8 cellular contexts compared by ENCODE assay signal in genomic region chr16:53912155-53912554, GRCh38.
DNase-seq lines count a peak whose midpoint lies in the region; ATAC-seq lines count a peak whose summit lies in the region.

No MANE protein-coding gene starts in this region.

- H3K27me3 Mint-ChIP-seq in activated CD4-positive, alpha-beta memory T cell treated with anti-CD3 and anti-CD28 coated beads, Interleukin-2, amount 10 ng/mL, durations not matched to agents 7 days and 5 days = no peaks in the 10 kb centered on the region
- no peaks in the 10 kb centered on the region for H3K27me3 Mint-ChIP-seq in naive thymus-derived CD8-positive, alpha-beta T cell

- peak overlapping the region; percentile 2 for H3K4me3 Mint-ChIP-seq in activated CD4-positive, alpha-beta memory T cell treated with anti-CD3 and anti-CD28 coated beads, Interleukin-2, amount 10 ng/mL, durations not matched to agents 7 days and 5 days
- peak overlapping the region in 2 of 10 donors; percentile 23 to 32 for H3K4me3 Mint-ChIP-seq in naive thymus-derived CD8-positive, alpha-beta T cell

- intact Hi-C loops in posterior vena cava (cut with DNase I) = no loop called here

- H3K4me1 Mint-ChIP-seq in activated CD4-positive, alpha-beta memory T cell treated with anti-CD3 and anti-CD28 coated beads, Interleukin-2, amount 10 ng/mL, durations not matched to agents 7 days and 5 days = peaks cover 4% of the 10 kb centered on the region
- H3K4me1 Mint-ChIP-seq in naive thymus-derived CD8-positive, alpha-beta T cell = peaks cover 0 to 13% (median 4%) of the 10 kb centered on the region in 4 donors

- H3K9me3 Mint-ChIP-seq in activated CD4-positive, alpha-beta memory T cell treated with anti-CD3 and anti-CD28 coated beads, Interleukin-2, amount 10 ng/mL, durations not matched to agents 7 days and 5 days = no peaks in the 10 kb centered on the region
- H3K9me3 Mint-ChIP-seq in naive thymus-derived CD8-positive, alpha-beta T cell = no peaks in the 10 kb centered on the region

- peak; percentile 67 for DNase-seq in activated CD4-positive, alpha-beta memory T cell treated with anti-CD3 and anti-CD28 coated beads, Interleukin-2, amount 10 ng/mL, durations not matched to agents 7 days and 5 days
- DNase-seq in naive thymus-derived CD8-positive, alpha-beta T cell = peak in 7 of 10 donors; percentile 6 to 57 (median 36)
- no peak for DNase-seq in T1000 (lab: John Stamatoyannopoulos, UW)
- DNase-seq in posterior vena cava (ENCODE audit: low spot score) = no peak
- no peak for DNase-seq in hepatic stellate cell (ENCODE audit: low spot score)

- peaks cover 8% of the 10 kb centered on the region for H3K36me3 Mint-ChIP-seq in activated CD4-positive, alpha-beta memory T cell treated with anti-CD3 and anti-CD28 coated beads, Interleukin-2, amount 10 ng/mL, durations not matched to agents 7 days and 5 days (ENCODE audit: low read depth)
- peaks cover 0 to 2% (median 0%) of the 10 kb centered on the region in 3 donors for H3K36me3 Mint-ChIP-seq in naive thymus-derived CD8-positive, alpha-beta T cell

- no peak overlapping the region for H3K27ac Mint-ChIP-seq in activated CD4-positive, alpha-beta memory T cell treated with anti-CD3 and anti-CD28 coated beads, Interleukin-2, amount 10 ng/mL, durations not matched to agents 7 days and 5 days
- H3K27ac Mint-ChIP-seq in naive thymus-derived CD8-positive, alpha-beta T cell = peak overlapping the region in 6 of 10 donors; percentile 23 to 74 (median 63)

- CTCF ChIA-PET in activated CD4-positive, alpha-beta memory T cell treated with anti-CD3 and anti-CD28 coated beads, Interleukin-2, amount 10 ng/mL, durations not matched to agents 7 days and 5 days (lab: Charles Lee) = interaction anchor here (2.1 kb wide), 1 partner anchor 21 kb away, joined by 14 read pairs; no protein-coding TSS in a partner anchor

- POLR2A ChIA-PET in activated CD4-positive, alpha-beta memory T cell treated with anti-CD3 and anti-CD28 coated beads, Interleukin-2, amount 10 ng/mL, durations not matched to agents 7 days and 5 days (lab: Charles Lee) = no interaction called here
- POLR2A ChIA-PET in naive thymus-derived CD8-positive, alpha-beta T cell (lab: Charles Lee) = no interaction called here

- ATAC-seq in GM18511 (IDR thresholded peaks at IDR 0.05; ENCODE audit: unreplicated experiment) = peak; percentile 94
- ATAC-seq in HG03139 (IDR thresholded peaks at IDR 0.05; ENCODE audit: unreplicated experiment) = peak; percentile 64
- peak; percentile 60 to 85 for ATAC-seq in naive thymus-derived CD8-positive, alpha-beta T cell
- ATAC-seq in HG02642 (IDR thresholded peaks at IDR 0.05; ENCODE audit: poor library complexity, unreplicated experiment) = no peak

Comparison
In these comparisons a context has a peak if more than half of its experiments do, and no peak if none do; other contexts are left out.
1. DNase-seq: peak in activated CD4-positive, alpha-beta memory T cell treated with anti-CD3 and anti-CD28 coated beads, Interleukin-2, amount 10 ng/mL, durations not matched to agents 7 days and 5 days (single experiment) and naive thymus-derived CD8-positive, alpha-beta T cell (7 of 10); none in T1000 (single experiment), posterior vena cava (single experiment) and hepatic stellate cell (single experiment).